In genomic region chr7:140611641-140612040, GRCh38 we compare ENCODE assay signal across 19 cellular contexts. TPM values are rescaled to one million over a fixed set of nuclear protein-coding genes. Genes with fewer than 3 reads are reported as not detected.
DNase-seq lines count a peak whose midpoint lies in the region; TF ChIP-seq lines count a peak whose summit lies in the region.
"Had no signal": no experiment of that assay in that cellular context is flagged by ENCODE, and none has a peak within 500 bp of the region (broad histone marks: within the 10 kb centered on the region; RNA-seq: fewer than 3 reads in every experiment).

No MANE protein-coding gene starts in this region.

- H3K36me3 Mint-ChIP-seq in chondrocyte (ENCODE audit: low read depth) (no peaks in the 10 kb centered on the region), osteocyte (ENCODE audit: unreplicated experiment) (peaks cover 4% of the 10 kb centered on the region)
- H3K36me3 Mint-ChIP-seq: CD14-positive monocyte had no signal

- peak; percentile 82 for DNase-seq in M059J (ENCODE audit: low read depth)
- peak; percentile 67 for DNase-seq in SK-MEL-5 (ENCODE audit: low read depth, low spot score)
- no peak for DNase-seq in chondrocyte (ENCODE audit: low spot score)
- DNase-seq in osteocyte (ENCODE audit: extremely low spot score, unreplicated experiment) = no peak
- DNase-seq in stimulated activated CD4-positive, alpha-beta T cell treated with anti-CD3 and anti-CD28 coated beads, Interleukin-1b, Interleukin-23, amount 100 ng/mL, for 48 hours = no peak
- DNase-seq in NCI-H1092 treated with DMSO at 0.1 percent for 48 hours (lab: John Stamatoyannopoulos, UW) = no peak
- DNase-seq in T-helper 9 cell = no peak
- DNase-seq in activated CD4-positive, alpha-beta T cell treated with anti-CD3 and anti-CD28 coated beads, Interleukin-2, amount 50 U/mL, for 1 hour = no peak
- DNase-seq: ACHN, AML-193, DMS79 treated with DMSO at 0.1 percent for 48 hours, Kasumi-1, NCI-H1417 treated with DMSO at 0.1 percent for 48 hours, NCI-H187 treated with DMSO at 0.1 percent for 48 hours, NCI-H2227 treated with DMSO at 0.1 percent for 48 hours, NCI-H510A treated with DMSO at 0.1 percent for 48 hours, NCI-H82, PC-3 had no signal

- peaks cover 39% of the 10 kb centered on the region for H3K4me1 Mint-ChIP-seq in chondrocyte (ENCODE audit: low read depth)
- H3K4me1 Mint-ChIP-seq in osteocyte (ENCODE audit: unreplicated experiment) = peaks cover 38% of the 10 kb centered on the region
- H3K4me1 Mint-ChIP-seq: CD14-positive monocyte had no signal

- no peaks in the 10 kb centered on the region for H3K9me3 Mint-ChIP-seq in chondrocyte (ENCODE audit: low read depth)
- H3K9me3 Mint-ChIP-seq in osteocyte (ENCODE audit: unreplicated experiment) = no peaks in the 10 kb centered on the region

- H3K27me3 Mint-ChIP-seq in chondrocyte (ENCODE audit: low read depth) (no peaks in the 10 kb centered on the region), osteocyte (ENCODE audit: unreplicated experiment) (no peaks in the 10 kb centered on the region)

- in situ Hi-C loops in SK-MEL-5 (cut with HindIII; ENCODE audit: low pct_unique_long_range_greater_than_20kb, low sequenced_read_pairs) = no loop called here

- TF ChIP-seq CTCF in chondrocyte (IDR thresholded peaks at IDR 0.05) (no peak), osteocyte (IDR thresholded peaks at IDR 0.05) (no peak)

- peak overlapping the region; percentile 53 for H3K27ac Mint-ChIP-seq in chondrocyte (ENCODE audit: unreplicated experiment)
- H3K27ac Mint-ChIP-seq in osteocyte (ENCODE audit: unreplicated experiment) = peak overlapping the region; percentile 52
- H3K27ac Mint-ChIP-seq: CD14-positive monocyte had no signal

- H3K4me3 Mint-ChIP-seq in chondrocyte (ENCODE audit: unreplicated experiment) (no peak overlapping the region), osteocyte (ENCODE audit: unreplicated experiment) (no peak overlapping the region)
- H3K4me3 Mint-ChIP-seq: CD14-positive monocyte had no signal

RNA-seq across cellular contexts. Expression of gene DENND2A, which starts 29.0 kb away (rescaled TPM):
- 11.5 and 19.9 TPM in 2 replicates for total RNA-seq in M059J (2014; rRNA removed; shearing (Covaris generic))
- 0.16 TPM in 1 of 2 replicates, not detected in the other for total RNA-seq in SK-MEL-5 (2014; rRNA removed; shearing (Covaris generic))
- polyA plus RNA-seq in SK-MEL-5 (2015; cell fraction: cytosol; rRNA removed) = 0.04 and 0.05 TPM in 2 replicates
- polyA plus RNA-seq in SK-MEL-5 (2015; cell fraction: nucleus; rRNA removed) = not detected in 2 replicates
- total RNA-seq in chondrocyte (6.5 to 16.3 TPM (median 16.0 TPM) in 3 replicates), osteocyte (53.3 and 56.6 TPM in 2 replicates)
- polyA plus RNA-seq: CD14-positive monocyte had no signal

Comparison
In these comparisons a context has a peak if more than half of its experiments do, and no peak if none do; other contexts are left out.
1. DNase-seq: peak in M059J (single experiment) and SK-MEL-5 (single experiment); none in chondrocyte (single experiment), osteocyte (single experiment), stimulated activated CD4-positive, alpha-beta T cell treated with anti-CD3 and anti-CD28 coated beads, Interleukin-1b, Interleukin-23, amount 100 ng/mL, for 48 hours (single experiment), NCI-H1092 treated with DMSO at 0.1 percent for 48 hours (single experiment), T-helper 9 cell (single experiment) and activated CD4-positive, alpha-beta T cell treated with anti-CD3 and anti-CD28 coated beads, Interleukin-2, amount 50 U/mL, for 1 hour (single experiment).